In genomic region chr14:59296508-59296907, GRCh38 we compare ENCODE assay signal across 1 cellular context.
TF ChIP-seq lines count a peak whose summit lies in the region.

No MANE protein-coding gene starts in this region.

TF ChIP-seq in GM23338, 12 proteins besides CTCF, POLR2A, EP300 and RAD21 (continued from another document):
- TF ChIP-seq ZNF462 (CRISPR knock-in tag; IDR thresholded peaks at IDR 0.05) (no peak), EZH2phosphoT487 (IDR thresholded peaks at IDR 0.05; ENCODE audit: unreplicated experiment) (no peak), CREB1 (CRISPR knock-in tag; IDR thresholded peaks at IDR 0.05; ENCODE audit: low read depth) (no peak), ZNF114 (CRISPR knock-in tag; IDR thresholded peaks at IDR 0.05) (no peak), REST (IDR thresholded peaks at IDR 0.05; ENCODE audit: unreplicated experiment) (no peak), ETS1 (IDR thresholded peaks at IDR 0.05) (no peak), POLR2AphosphoS5 (IDR thresholded peaks at IDR 0.05; ENCODE audit: low read depth) (no peak), JUNB (IDR thresholded peaks at IDR 0.05; ENCODE audit: unreplicated experiment) (no peak), EZH2 (IDR thresholded peaks at IDR 0.05; ENCODE audit: low read depth, unreplicated experiment) (no peak), STAT1 (IDR thresholded peaks at IDR 0.05; ENCODE audit: unreplicated experiment) (no peak), NANOG (IDR thresholded peaks at IDR 0.05; ENCODE audit: borderline replicate concordance) (no peak)
